3 cellular contexts compared by ENCODE assay signal in the genomic region with DNA sequence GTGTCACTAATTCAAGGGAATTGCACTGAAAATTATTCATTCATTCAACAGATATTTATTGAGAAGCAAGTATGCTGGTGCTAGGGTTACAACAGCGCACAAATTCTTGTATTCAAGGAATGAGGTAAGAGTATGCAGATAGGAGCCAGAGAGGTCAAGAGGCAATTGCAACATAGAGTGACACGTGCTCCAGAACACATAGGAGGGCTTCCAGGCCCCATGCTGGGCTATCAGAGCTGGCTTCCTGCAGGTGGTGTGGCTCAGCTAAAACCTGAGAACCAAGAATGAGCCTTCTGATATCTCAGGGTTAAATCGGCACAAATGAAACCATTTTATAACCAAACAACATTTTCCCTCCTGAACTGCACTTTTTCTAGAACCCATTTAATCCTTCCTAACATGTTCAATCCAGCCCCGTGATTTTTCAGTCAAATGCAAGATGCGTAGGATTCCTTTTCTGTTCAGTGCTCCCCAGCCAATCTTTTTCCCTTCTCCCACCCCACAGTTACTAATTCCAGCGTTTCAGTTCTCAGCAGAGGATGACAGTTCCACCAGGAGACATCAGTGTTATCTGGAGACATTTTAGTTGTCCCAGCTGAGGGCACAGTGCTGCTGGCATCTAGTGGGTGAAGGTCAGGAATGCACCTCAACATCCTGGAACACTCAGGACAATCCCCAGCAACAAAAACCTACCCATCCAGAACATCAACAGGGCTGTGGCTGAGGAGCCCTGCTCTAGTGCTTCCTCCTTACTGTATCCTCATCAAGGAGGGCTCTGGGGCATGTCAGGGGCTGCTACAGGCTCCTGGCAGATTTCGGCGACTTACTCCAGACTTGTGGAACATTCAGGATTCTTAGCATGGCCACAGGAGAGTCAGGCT.
TF ChIP-seq lines count a peak whose summit lies in the region.

No MANE protein-coding gene starts in this region.

TF ChIP-seq in GM12891, 5 proteins besides CTCF, POLR2A, EP300 and RAD21:
- TF ChIP-seq TAF1 (IDR thresholded peaks at IDR 0.05; ENCODE audit: low read depth, low read length) (no peak), POU2F2 (IDR thresholded peaks at IDR 0.05; ENCODE audit: low read depth, low read length) (no peak), PAX5 (IDR thresholded peaks at IDR 0.05; ENCODE audit: insufficient read depth, low read length, severe bottlenecking) (no peak), SPI1 (IDR thresholded peaks at IDR 0.05; ENCODE audit: low read depth, low read length) (no peak), POLR2AphosphoS5 (IDR thresholded peaks at IDR 0.05; ENCODE audit: low read depth, low read length) (no peak)

TF ChIP-seq in GM12878, 131 proteins besides CTCF, POLR2A, EP300 and RAD21:
- TF ChIP-seq RFX5 (IDR thresholded peaks at IDR 0.05; ENCODE audit: low read depth, low read length) (no peak), RUNX3 (IDR thresholded peaks at IDR 0.05; ENCODE audit: low read length) (no peak), NR2C1 (IDR thresholded peaks at IDR 0.05) (no peak), ZNF274 (IDR thresholded peaks at IDR 0.05; ENCODE audit: insufficient read depth, insufficient read length) (no peak)
- TF ChIP-seq, protein P1, sequence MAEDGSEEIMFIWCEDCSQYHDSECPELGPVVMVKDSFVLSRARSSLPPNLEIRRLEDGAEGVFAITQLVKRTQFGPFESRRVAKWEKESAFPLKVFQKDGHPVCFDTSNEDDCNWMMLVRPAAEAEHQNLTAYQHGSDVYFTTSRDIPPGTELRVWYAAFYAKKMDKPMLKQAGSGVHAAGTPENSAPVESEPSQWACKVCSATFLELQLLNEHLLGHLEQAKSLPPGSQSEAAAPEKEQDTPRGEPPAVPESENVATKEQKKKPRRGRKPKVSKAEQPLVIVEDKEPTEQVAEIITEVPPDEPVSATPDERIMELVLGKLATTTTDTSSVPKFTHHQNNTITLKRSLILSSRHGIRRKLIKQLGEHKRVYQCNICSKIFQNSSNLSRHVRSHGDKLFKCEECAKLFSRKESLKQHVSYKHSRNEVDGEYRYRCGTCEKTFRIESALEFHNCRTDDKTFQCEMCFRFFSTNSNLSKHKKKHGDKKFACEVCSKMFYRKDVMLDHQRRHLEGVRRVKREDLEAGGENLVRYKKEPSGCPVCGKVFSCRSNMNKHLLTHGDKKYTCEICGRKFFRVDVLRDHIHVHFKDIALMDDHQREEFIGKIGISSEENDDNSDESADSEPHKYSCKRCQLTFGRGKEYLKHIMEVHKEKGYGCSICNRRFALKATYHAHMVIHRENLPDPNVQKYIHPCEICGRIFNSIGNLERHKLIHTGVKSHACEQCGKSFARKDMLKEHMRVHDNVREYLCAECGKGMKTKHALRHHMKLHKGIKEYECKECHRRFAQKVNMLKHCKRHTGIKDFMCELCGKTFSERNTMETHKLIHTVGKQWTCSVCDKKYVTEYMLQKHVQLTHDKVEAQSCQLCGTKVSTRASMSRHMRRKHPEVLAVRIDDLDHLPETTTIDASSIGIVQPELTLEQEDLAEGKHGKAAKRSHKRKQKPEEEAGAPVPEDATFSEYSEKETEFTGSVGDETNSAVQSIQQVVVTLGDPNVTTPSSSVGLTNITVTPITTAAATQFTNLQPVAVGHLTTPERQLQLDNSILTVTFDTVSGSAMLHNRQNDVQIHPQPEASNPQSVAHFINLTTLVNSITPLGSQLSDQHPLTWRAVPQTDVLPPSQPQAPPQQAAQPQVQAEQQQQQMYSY (CRISPR knock-in tag; IDR thresholded peaks at IDR 0.05): no peak
- TF ChIP-seq, protein P2, sequence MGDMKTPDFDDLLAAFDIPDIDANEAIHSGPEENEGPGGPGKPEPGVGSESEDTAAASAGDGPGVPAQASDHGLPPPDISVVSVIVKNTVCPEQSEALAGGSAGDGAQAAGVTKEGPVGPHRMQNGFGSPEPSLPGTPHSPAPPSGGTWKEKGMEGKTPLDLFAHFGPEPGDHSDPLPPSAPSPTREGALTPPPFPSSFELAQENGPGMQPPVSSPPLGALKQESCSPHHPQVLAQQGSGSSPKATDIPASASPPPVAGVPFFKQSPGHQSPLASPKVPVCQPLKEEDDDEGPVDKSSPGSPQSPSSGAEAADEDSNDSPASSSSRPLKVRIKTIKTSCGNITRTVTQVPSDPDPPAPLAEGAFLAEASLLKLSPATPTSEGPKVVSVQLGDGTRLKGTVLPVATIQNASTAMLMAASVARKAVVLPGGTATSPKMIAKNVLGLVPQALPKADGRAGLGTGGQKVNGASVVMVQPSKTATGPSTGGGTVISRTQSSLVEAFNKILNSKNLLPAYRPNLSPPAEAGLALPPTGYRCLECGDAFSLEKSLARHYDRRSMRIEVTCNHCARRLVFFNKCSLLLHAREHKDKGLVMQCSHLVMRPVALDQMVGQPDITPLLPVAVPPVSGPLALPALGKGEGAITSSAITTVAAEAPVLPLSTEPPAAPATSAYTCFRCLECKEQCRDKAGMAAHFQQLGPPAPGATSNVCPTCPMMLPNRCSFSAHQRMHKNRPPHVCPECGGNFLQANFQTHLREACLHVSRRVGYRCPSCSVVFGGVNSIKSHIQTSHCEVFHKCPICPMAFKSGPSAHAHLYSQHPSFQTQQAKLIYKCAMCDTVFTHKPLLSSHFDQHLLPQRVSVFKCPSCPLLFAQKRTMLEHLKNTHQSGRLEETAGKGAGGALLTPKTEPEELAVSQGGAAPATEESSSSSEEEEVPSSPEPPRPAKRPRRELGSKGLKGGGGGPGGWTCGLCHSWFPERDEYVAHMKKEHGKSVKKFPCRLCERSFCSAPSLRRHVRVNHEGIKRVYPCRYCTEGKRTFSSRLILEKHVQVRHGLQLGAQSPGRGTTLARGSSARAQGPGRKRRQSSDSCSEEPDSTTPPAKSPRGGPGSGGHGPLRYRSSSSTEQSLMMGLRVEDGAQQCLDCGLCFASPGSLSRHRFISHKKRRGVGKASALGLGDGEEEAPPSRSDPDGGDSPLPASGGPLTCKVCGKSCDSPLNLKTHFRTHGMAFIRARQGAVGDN (IDR thresholded peaks at IDR 0.05): no peak
- TF ChIP-seq, protein P3, sequence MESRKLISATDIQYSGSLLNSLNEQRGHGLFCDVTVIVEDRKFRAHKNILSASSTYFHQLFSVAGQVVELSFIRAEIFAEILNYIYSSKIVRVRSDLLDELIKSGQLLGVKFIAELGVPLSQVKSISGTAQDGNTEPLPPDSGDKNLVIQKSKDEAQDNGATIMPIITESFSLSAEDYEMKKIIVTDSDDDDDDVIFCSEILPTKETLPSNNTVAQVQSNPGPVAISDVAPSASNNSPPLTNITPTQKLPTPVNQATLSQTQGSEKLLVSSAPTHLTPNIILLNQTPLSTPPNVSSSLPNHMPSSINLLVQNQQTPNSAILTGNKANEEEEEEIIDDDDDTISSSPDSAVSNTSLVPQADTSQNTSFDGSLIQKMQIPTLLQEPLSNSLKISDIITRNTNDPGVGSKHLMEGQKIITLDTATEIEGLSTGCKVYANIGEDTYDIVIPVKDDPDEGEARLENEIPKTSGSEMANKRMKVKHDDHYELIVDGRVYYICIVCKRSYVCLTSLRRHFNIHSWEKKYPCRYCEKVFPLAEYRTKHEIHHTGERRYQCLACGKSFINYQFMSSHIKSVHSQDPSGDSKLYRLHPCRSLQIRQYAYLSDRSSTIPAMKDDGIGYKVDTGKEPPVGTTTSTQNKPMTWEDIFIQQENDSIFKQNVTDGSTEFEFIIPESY (IDR thresholded peaks at IDR 0.05): no peak

TF ChIP-seq in HepG2, 621 proteins besides CTCF, POLR2A, EP300 and RAD21:
- TF ChIP-seq NR2F6 (IDR thresholded peaks at IDR 0.05): peak; percentile 26; the same call in 1 of the 2 replicates
- TF ChIP-seq NR2F6 (CRISPR knock-in tag; IDR thresholded peaks at IDR 0.05): no peak
- peak; percentile 47; the same call in 1 of the 2 replicates for TF ChIP-seq CEBPB (IDR thresholded peaks at IDR 0.05; ENCODE audit: borderline replicate concordance, low read depth, low read length)
- TF ChIP-seq, protein P4, sequence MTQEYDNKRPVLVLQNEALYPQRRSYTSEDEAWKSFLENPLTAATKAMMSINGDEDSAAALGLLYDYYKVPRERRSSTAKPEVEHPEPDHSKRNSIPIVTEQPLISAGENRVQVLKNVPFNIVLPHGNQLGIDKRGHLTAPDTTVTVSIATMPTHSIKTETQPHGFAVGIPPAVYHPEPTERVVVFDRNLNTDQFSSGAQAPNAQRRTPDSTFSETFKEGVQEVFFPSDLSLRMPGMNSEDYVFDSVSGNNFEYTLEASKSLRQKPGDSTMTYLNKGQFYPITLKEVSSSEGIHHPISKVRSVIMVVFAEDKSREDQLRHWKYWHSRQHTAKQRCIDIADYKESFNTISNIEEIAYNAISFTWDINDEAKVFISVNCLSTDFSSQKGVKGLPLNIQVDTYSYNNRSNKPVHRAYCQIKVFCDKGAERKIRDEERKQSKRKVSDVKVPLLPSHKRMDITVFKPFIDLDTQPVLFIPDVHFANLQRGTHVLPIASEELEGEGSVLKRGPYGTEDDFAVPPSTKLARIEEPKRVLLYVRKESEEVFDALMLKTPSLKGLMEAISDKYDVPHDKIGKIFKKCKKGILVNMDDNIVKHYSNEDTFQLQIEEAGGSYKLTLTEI (CRISPR knock-in tag; conservative IDR thresholded peaks at IDR 0.05): no peak
- peak; percentile 38 for TF ChIP-seq CEBPG (CRISPR knock-in tag; IDR thresholded peaks at IDR 0.05)
TF ChIP-seq in HepG2: peak in this region for 3.
